In genomic region chr4:16750882-16751642, GRCh38 we compare ENCODE assay signal across 19 cellular contexts.
A peak's percentile ranks its signal among the peaks of the same experiment; 100 is the strongest.
DNase-seq lines count a peak whose midpoint lies in the region; ATAC-seq and TF ChIP-seq lines count a peak whose summit lies in the region.
"Had no signal": no experiment of that assay in that cellular context is flagged by ENCODE, and none has a peak within 500 bp of the region (broad histone marks: within the 10 kb centered on the region; RNA-seq: fewer than 3 reads in every experiment).

No MANE protein-coding gene starts in this region.

- no peaks in the 10 kb centered on the region for H3K36me3 Mint-ChIP-seq in activated naive CD8-positive, alpha-beta T cell treated with anti-CD3 and anti-CD28 coated beads, Interleukin-2, amount 50 U/mL, for 24 hours (ENCODE audit: low read depth)
- H3K36me3 Mint-ChIP-seq: CD8-positive, alpha-beta T cell; IgD-negative memory B cell had no signal

- H3K9me3 ChIP-seq in left ventricle myocardium inferior (replicated peaks): no peaks in the 10 kb centered on the region
- no peaks in the 10 kb centered on the region for H3K9me3 ChIP-seq in liver (ENCODE audit: control insufficient read depth in 4 of 4, low read length in 3 of 4)
- no peaks in the 10 kb centered on the region for H3K9me3 ChIP-seq in upper lobe of left lung

- H3K27me3 ChIP-seq in left ventricle myocardium inferior (ENCODE audit: low read depth): peaks cover 5% of the 10 kb centered on the region
- H3K27me3 ChIP-seq in liver (ENCODE audit: control insufficient read depth in 4 of 4, insufficient read depth in 4 of 4, low read length in 3 of 4): no peaks in the 10 kb centered on the region
- no peaks in the 10 kb centered on the region for H3K27me3 ChIP-seq in upper lobe of left lung
- H3K27me3 ChIP-seq in brain microvascular endothelial cell (replicated peaks): no peaks in the 10 kb centered on the region

- H3K4me1 Mint-ChIP-seq in activated naive CD8-positive, alpha-beta T cell treated with anti-CD3 and anti-CD28 coated beads, Interleukin-2, amount 50 U/mL, for 24 hours: no peaks in the 10 kb centered on the region
- H3K4me1 Mint-ChIP-seq: IgD-negative memory B cell had no signal

- no peak overlapping the region for H3K9ac ChIP-seq in liver (ENCODE audit: low read depth in 1 of 2, low read length in 2 of 2)

- TF ChIP-seq EP300 in upper lobe of left lung (IDR thresholded peaks at IDR 0.05): no peak

- TF ChIP-seq POLR2A in upper lobe of left lung (IDR thresholded peaks at IDR 0.05): no peak

- no peak for DNase-seq in left ventricle myocardium inferior
- DNase-seq in Right ventricle myocardium inferior (ENCODE audit: missing footprints): no peak
- DNase-seq in dermis blood vessel endothelial cell: peak; percentile 56
- DNase-seq in upper lobe of left lung: no peak
- no peak for DNase-seq in brain microvascular endothelial cell
- no peak for DNase-seq in NK-92 (lab: John Stamatoyannopoulos, UW; ENCODE audit: unreplicated experiment)
- no peak for DNase-seq in activated naive CD8-positive, alpha-beta T cell treated with anti-CD3 and anti-CD28 coated beads, Interleukin-2, amount 50 U/mL, for 24 hours
- DNase-seq: 8988T; C1 segment of cervical spinal cord; CD8-positive, alpha-beta T cell; GDM1; NCI-H1048; NCI-H1436; NCI-H187 treated with DMSO at 0.1 percent for 48 hours; NCI-H2107; NCI-H748 treated with DMSO at 0.1 percent for 48 hours; NK-92 treated with Interleukin-12 subunit alpha and Interleukin-12 subunit beta, amount 100 ng/mL, for 24 hours had no signal

- no peak overlapping the region for H3K27ac ChIP-seq in left ventricle myocardium inferior (replicated peaks)
- no peak overlapping the region for H3K27ac ChIP-seq in liver (ENCODE audit: low read depth in 1 of 2, low read length in 2 of 2)
- peak overlapping the region in 3 of 4 donors; percentile 0 to 65 (median 24) for H3K27ac ChIP-seq in upper lobe of left lung
- H3K27ac ChIP-seq in brain microvascular endothelial cell: no peak overlapping the region

- intact Hi-C loops in left ventricle myocardium inferior (cut with micrococcal nuclease) (no loop called here), Right ventricle myocardium inferior (cut with DNase I) (no loop called here)

- H3K4me1 ChIP-seq in left ventricle myocardium inferior (peaks cover 3% of the 10 kb centered on the region), liver (ENCODE audit: control insufficient read depth in 4 of 4, insufficient read depth in 4 of 4, low read length in 3 of 4) (no peaks in the 10 kb centered on the region), upper lobe of left lung (no peaks in the 10 kb centered on the region)

- TF ChIP-seq CTCF in left ventricle myocardium inferior (IDR thresholded peaks at IDR 0.05; ENCODE audit: borderline replicate concordance) (peak; percentile 25), liver (IDR thresholded peaks at IDR 0.05; ENCODE audit: low read depth, low read length, missing input control) (no peak), upper lobe of left lung (IDR thresholded peaks at IDR 0.05) (peak in 1 of 6 experiments; percentile 5), brain microvascular endothelial cell (IDR thresholded peaks at IDR 0.05; ENCODE audit: low read depth, low read length, missing control alignments) (no peak)

- peak; percentile 10 to 31 for TF ChIP-seq RAD21 in liver (IDR thresholded peaks at IDR 0.05)

- 69% methylated on average over 8 of the region's 8 CpGs for WGBS in liver
- WGBS in upper lobe of left lung, 2 donors: 66 to 82% methylated on average over 8 of the region's 8 CpGs

- H3K27ac Mint-ChIP-seq in activated naive CD8-positive, alpha-beta T cell treated with anti-CD3 and anti-CD28 coated beads, Interleukin-2, amount 50 U/mL, for 24 hours: no peak overlapping the region
- H3K27ac Mint-ChIP-seq: CD8-positive, alpha-beta T cell; IgD-negative memory B cell had no signal

- H3K4me3 Mint-ChIP-seq in activated naive CD8-positive, alpha-beta T cell treated with anti-CD3 and anti-CD28 coated beads, Interleukin-2, amount 50 U/mL, for 24 hours: no peak overlapping the region
- H3K4me3 Mint-ChIP-seq: CD8-positive, alpha-beta T cell; IgD-negative memory B cell had no signal

- no peak for ATAC-seq in Right ventricle myocardium inferior
- ATAC-seq in upper lobe of left lung (ENCODE audit: low FRiP score in 2 of 2): no peak
- no peak for ATAC-seq in activated naive CD8-positive, alpha-beta T cell treated with anti-CD3 and anti-CD28 coated beads, Interleukin-2, amount 50 U/mL, for 24 hours
- ATAC-seq: CD8-positive, alpha-beta T cell had no signal

- in situ Hi-C loops in brain microvascular endothelial cell (cut with HindIII; ENCODE audit: low pct_ligation_motif_present, low sequenced_read_pairs): no loop called here

- H3K27me3 Mint-ChIP-seq in activated naive CD8-positive, alpha-beta T cell treated with anti-CD3 and anti-CD28 coated beads, Interleukin-2, amount 50 U/mL, for 24 hours: peaks cover 5% of the 10 kb centered on the region
- H3K27me3 Mint-ChIP-seq: IgD-negative memory B cell had no signal

- H3K36me3 ChIP-seq in left ventricle myocardium inferior (no peaks in the 10 kb centered on the region), liver (ENCODE audit: control insufficient read depth in 4 of 4, insufficient read depth in 3 of 4, low read depth in 1 of 4, low read length in 3 of 4) (no peaks in the 10 kb centered on the region), upper lobe of left lung (no peaks in the 10 kb centered on the region), brain microvascular endothelial cell (replicated peaks) (no peaks in the 10 kb centered on the region)

- H3K4me3 ChIP-seq in left ventricle myocardium inferior: no peak overlapping the region
- no peak overlapping the region for H3K4me3 ChIP-seq in liver (ENCODE audit: low read depth in 1 of 3, low read length in 3 of 3)
- no peak overlapping the region for H3K4me3 ChIP-seq in upper lobe of left lung
- H3K4me3 ChIP-seq in brain microvascular endothelial cell (ENCODE audit: low read depth, low read length): no peak overlapping the region

- no peaks in the 10 kb centered on the region for H3K9me3 Mint-ChIP-seq in activated naive CD8-positive, alpha-beta T cell treated with anti-CD3 and anti-CD28 coated beads, Interleukin-2, amount 50 U/mL, for 24 hours
- H3K9me3 Mint-ChIP-seq: CD8-positive, alpha-beta T cell had no signal

TF ChIP-seq in liver, 16 proteins besides CTCF, POLR2A, EP300 and RAD21 (continues in another document):
- no peak for TF ChIP-seq TAF1 (conservative IDR thresholded peaks at IDR 0.05)
- TF ChIP-seq SP1 (IDR thresholded peaks at IDR 0.05): no peak
- no peak for TF ChIP-seq NR2F2 (IDR thresholded peaks at IDR 0.05)
- no peak for TF ChIP-seq FOXA1 (IDR thresholded peaks at IDR 0.05)
- TF ChIP-seq GABPA (IDR thresholded peaks at IDR 0.05 in 1 of 2, conservative IDR thresholded peaks at IDR 0.05 in 1 of 2): no peak
- no peak for TF ChIP-seq MAX (IDR thresholded peaks at IDR 0.05)
- TF ChIP-seq HNF4A (conservative IDR thresholded peaks at IDR 0.05): no peak
- no peak for TF ChIP-seq RXRA (IDR thresholded peaks at IDR 0.05)
- no peak for TF ChIP-seq YY1 (IDR thresholded peaks at IDR 0.05)
- TF ChIP-seq JUND (IDR thresholded peaks at IDR 0.05): no peak
- no peak for TF ChIP-seq ATF3 (IDR thresholded peaks at IDR 0.05)
- TF ChIP-seq HNF4G (IDR thresholded peaks at IDR 0.05): no peak
- TF ChIP-seq REST (IDR thresholded peaks at IDR 0.05): no peak
- TF ChIP-seq EGR1 (IDR thresholded peaks at IDR 0.05; ENCODE audit: low read depth in 2 of 2): no peak
- no peak for TF ChIP-seq FOXA2 (IDR thresholded peaks at IDR 0.05)

Comparison
In these comparisons a context has a peak if more than half of its experiments do, and no peak if none do; other contexts are left out.
1. H3K27ac ChIP-seq: peak in upper lobe of left lung (3 of 4); none in left ventricle myocardium inferior (single experiment), liver (0 of 2) and brain microvascular endothelial cell (single experiment).